ENCODE assay signal across 23 cellular contexts in the genomic region with DNA sequence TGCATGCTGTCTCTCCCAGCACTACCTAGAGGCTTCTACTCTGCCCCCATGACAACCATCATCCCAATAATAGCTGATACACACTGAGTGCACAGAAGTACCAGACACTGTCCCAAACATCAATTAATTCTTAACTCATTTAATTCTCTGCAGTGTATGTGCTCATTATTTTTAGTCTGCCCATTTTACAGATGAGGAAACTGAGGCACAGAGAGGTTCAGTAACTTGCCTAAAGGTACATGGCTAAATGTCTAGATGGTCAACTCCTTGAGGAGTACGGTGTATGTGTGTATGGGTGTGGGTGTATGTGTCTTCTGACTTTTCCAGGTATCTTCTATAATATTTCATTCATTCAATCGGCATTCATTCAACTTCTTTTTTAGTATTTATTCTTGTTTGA.
DNase-seq lines count a peak whose midpoint lies in the region; ATAC-seq and TF ChIP-seq lines count a peak whose summit lies in the region.
"Had no signal": no experiment of that assay in that cellular context is flagged by ENCODE, and none has a peak within 500 bp of the region (broad histone marks: within the 10 kb centered on the region; RNA-seq: fewer than 3 reads in every experiment).

No MANE protein-coding gene starts in this region.

- H3K4me3 Mint-ChIP-seq in Caco-2 (ENCODE audit: unreplicated experiment) (no peak overlapping the region), brain (no peak overlapping the region)
- H3K4me3 Mint-ChIP-seq: CD14-positive monocyte; CD4-positive, alpha-beta T cell; CD8-positive, alpha-beta memory T cell; HFFc6 had no signal

- DNase-seq in Caco-2, result no peak
- no peak for DNase-seq in neuronal stem cell (ENCODE audit: low spot score)
- no peak for DNase-seq in SW 1271 (lab: John Stamatoyannopoulos, UW)
- no peak for DNase-seq in left cardiac atrium
- DNase-seq: 8988T; ACHN; AML-193; BE2C; Calu3; CD4-positive, alpha-beta T cell; CD8-positive, alpha-beta memory T cell; DMS53; GF-D8; GOT3; HFFc6 had no signal

- peaks cover 3% of the 10 kb centered on the region for H3K79me1 ChIP-seq in neuronal stem cell (ENCODE audit: low read depth, low read length)

- H3K4me2 ChIP-seq in neuronal stem cell (ENCODE audit: insufficient read depth, low read length, poor library complexity, severe bottlenecking), result no peak overlapping the region
- H3K4me2 ChIP-seq: A549 had no signal

- ATAC-seq in GM21360 (IDR thresholded peaks at IDR 0.05; ENCODE audit: unreplicated experiment), result no peak
- ATAC-seq in left cardiac atrium, result no peak
- ATAC-seq in GM18502 (IDR thresholded peaks at IDR 0.05; ENCODE audit: poor library complexity, unreplicated experiment), result no peak

- H2BK5ac ChIP-seq in neuronal stem cell (ENCODE audit: low read length), result no peak overlapping the region

- H3K4ac ChIP-seq in neuronal stem cell (ENCODE audit: low read length), result no peak overlapping the region

- no peaks in the 10 kb centered on the region for H3K9me3 Mint-ChIP-seq in Caco-2 (ENCODE audit: unreplicated experiment)
- H3K9me3 Mint-ChIP-seq in brain, result peaks cover 0 to 5% (median 3%) of the 10 kb centered on the region in 5 experiments
- H3K9me3 Mint-ChIP-seq: CD4-positive, alpha-beta T cell; CD8-positive, alpha-beta memory T cell; HFFc6 had no signal

- no peak overlapping the region for H3K9ac ChIP-seq in neuronal stem cell (ENCODE audit: low read depth, low read length, poor library complexity)
- H3K9ac ChIP-seq: BLaER1 treated with 17β-estradiol and CSF1 and Interleukin-3, amounts not matched to agents 10 nM and 100 nM had no signal

- H3K36me3 Mint-ChIP-seq in Caco-2 (ENCODE audit: insufficient read depth, unreplicated experiment) (no peaks in the 10 kb centered on the region), brain (peaks cover 6% of the 10 kb centered on the region)
- H3K36me3 Mint-ChIP-seq: CD14-positive monocyte; CD8-positive, alpha-beta memory T cell had no signal

- H2BK15ac ChIP-seq in neuronal stem cell (ENCODE audit: low read length), result peak overlapping the region; percentile 41

- no peak overlapping the region for H4K91ac ChIP-seq in neuronal stem cell (ENCODE audit: low read depth, low read length, poor library complexity)

- H3K27ac Mint-ChIP-seq in Caco-2 (ENCODE audit: unreplicated experiment) (peak overlapping the region; percentile 64), brain (peak overlapping the region in 3 of 5 experiments; percentile 88 to 93 (median 89))
- H3K27ac Mint-ChIP-seq: CD14-positive monocyte; CD4-positive, alpha-beta T cell; CD8-positive, alpha-beta memory T cell; HFFc6 had no signal

- no peak overlapping the region for H2AFZ ChIP-seq in neuronal stem cell (ENCODE audit: low read length)

- H3K4me3 ChIP-seq in Caco-2 (ENCODE audit: low read depth, low read length) (no peak overlapping the region), neuronal stem cell (ENCODE audit: low read length in 2 of 2) (no peak overlapping the region)
- H3K4me3 ChIP-seq: A549; BLaER1 treated with 17β-estradiol and CSF1 and Interleukin-3, amounts not matched to agents 10 nM and 100 nM; HAP-1 had no signal

- BruUV-seq in Caco-2 (replicated peaks; lab: Mats Ljungman, UMichigan), result no TSS peak

- no peak overlapping the region for H2BK120ac ChIP-seq in neuronal stem cell (ENCODE audit: low read depth, low read length)

- H3K4me1 ChIP-seq in Caco-2, result peaks cover 34% of the 10 kb centered on the region
- H3K4me1 ChIP-seq in neuronal stem cell (ENCODE audit: control insufficient read depth in 2 of 2, insufficient read depth in 1 of 2, low read depth in 1 of 2, low read length in 2 of 2), result peaks cover 11 to 14% of the 10 kb centered on the region in 2 donors
- H3K4me1 ChIP-seq: BE2C, HAP-1 had no signal

- H3K9me3 ChIP-seq in Caco-2 (no peaks in the 10 kb centered on the region), neuronal stem cell (replicated peaks in 1 of 2; ENCODE audit: control insufficient read depth in 2 of 2, insufficient read depth in 1 of 2, low read depth in 1 of 2, low read length in 2 of 2) (no peaks in the 10 kb centered on the region)
- H3K9me3 ChIP-seq: A549; BE2C; BLaER1 treated with 17β-estradiol and CSF1 and Interleukin-3, amounts not matched to agents 10 nM and 100 nM; HAP-1 had no signal

- CTCF ChIA-PET in Caco-2 (lab: Charles Lee), result interaction anchor here (1.1 kb wide), 1 partner anchor 28 kb away, joined by 3 read pairs; no protein-coding TSS in a partner anchor

- H3K14ac ChIP-seq in neuronal stem cell (ENCODE audit: low read length), result no peak overlapping the region

- intact Hi-C loops in Caco-2 (cut with micrococcal nuclease; ENCODE audit: unreplicated experiment), result no loop called here
- intact Hi-C loops in left cardiac atrium (cut with DNase I), result no loop called here

- H3K4me1 Mint-ChIP-seq in Caco-2 (ENCODE audit: low read depth, unreplicated experiment) (peaks cover 42% of the 10 kb centered on the region), brain (peaks cover 56% of the 10 kb centered on the region)
- H3K4me1 Mint-ChIP-seq: CD8-positive, alpha-beta memory T cell had no signal

- H2AK5ac ChIP-seq in neuronal stem cell (ENCODE audit: low read depth, low read length), result no peak overlapping the region

- no peak overlapping the region for H2BK12ac ChIP-seq in neuronal stem cell (ENCODE audit: low read length)

- no peak overlapping the region for H3K23ac ChIP-seq in neuronal stem cell (ENCODE audit: low read depth, low read length, poor library complexity)

- H3K27me3 ChIP-seq in Caco-2 (replicated peaks; ENCODE audit: control insufficient read depth, insufficient read depth, low read length) (no peaks in the 10 kb centered on the region), neuronal stem cell (ENCODE audit: control insufficient read depth in 3 of 3, insufficient read depth in 3 of 3, low read depth in 1 of 3, low read length in 3 of 3) (no peaks in the 10 kb centered on the region)
- H3K27me3 ChIP-seq: BE2C; BLaER1 treated with 17β-estradiol and CSF1 and Interleukin-3, amounts not matched to agents 10 nM and 100 nM had no signal

- no CpG with 5 or more reads among the region's 2 CpGs for WGBS in neuronal stem cell (ENCODE audit: extremely low coverage in 2 of 2, insufficient read length in 2 of 2, insufficient replicate concordance in 1 of 2), 2 donors

- POLR2A ChIA-PET in Caco-2 (lab: Charles Lee), result no interaction called here

- TF ChIP-seq CTCF in Caco-2 (IDR thresholded peaks at IDR 0.05; ENCODE audit: insufficient read depth in 1 of 2, low read depth in 1 of 2, low read length in 1 of 2, severe bottlenecking in 1 of 2, unreplicated experiment in 1 of 2) (no peak), VCaP (conservative IDR thresholded peaks at IDR 0.05) (no peak), brain (conservative IDR thresholded peaks at IDR 0.05) (no peak)

- H3K36me3 ChIP-seq in Caco-2 (ENCODE audit: control insufficient read depth, insufficient read depth, low read length) (no peaks in the 10 kb centered on the region), neuronal stem cell (replicated peaks in 1 of 2; ENCODE audit: control insufficient read depth in 2 of 2, insufficient read depth in 2 of 2, low read length in 2 of 2) (no peaks in the 10 kb centered on the region)
- H3K36me3 ChIP-seq: BE2C; BLaER1 treated with 17β-estradiol and CSF1 and Interleukin-3, amounts not matched to agents 10 nM and 100 nM; HAP-1 had no signal

- no peak overlapping the region for H4K8ac ChIP-seq in neuronal stem cell (ENCODE audit: low read depth, low read length)

- H3K18ac ChIP-seq in neuronal stem cell (ENCODE audit: low read length), result no peak overlapping the region

- H3K27me3 Mint-ChIP-seq in Caco-2 (ENCODE audit: insufficient read depth, unreplicated experiment) (no peaks in the 10 kb centered on the region), brain (no peaks in the 10 kb centered on the region)

- peak overlapping the region; percentile 58 for H3K27ac ChIP-seq in VCaP
- H3K27ac ChIP-seq in neuronal stem cell (replicated peaks; ENCODE audit: low read length), result no peak overlapping the region
- H3K27ac ChIP-seq: BLaER1 treated with 17β-estradiol and CSF1 and Interleukin-3, amounts not matched to agents 10 nM and 100 nM had no signal
